13 cellular contexts compared by ENCODE assay signal in the genomic region with DNA sequence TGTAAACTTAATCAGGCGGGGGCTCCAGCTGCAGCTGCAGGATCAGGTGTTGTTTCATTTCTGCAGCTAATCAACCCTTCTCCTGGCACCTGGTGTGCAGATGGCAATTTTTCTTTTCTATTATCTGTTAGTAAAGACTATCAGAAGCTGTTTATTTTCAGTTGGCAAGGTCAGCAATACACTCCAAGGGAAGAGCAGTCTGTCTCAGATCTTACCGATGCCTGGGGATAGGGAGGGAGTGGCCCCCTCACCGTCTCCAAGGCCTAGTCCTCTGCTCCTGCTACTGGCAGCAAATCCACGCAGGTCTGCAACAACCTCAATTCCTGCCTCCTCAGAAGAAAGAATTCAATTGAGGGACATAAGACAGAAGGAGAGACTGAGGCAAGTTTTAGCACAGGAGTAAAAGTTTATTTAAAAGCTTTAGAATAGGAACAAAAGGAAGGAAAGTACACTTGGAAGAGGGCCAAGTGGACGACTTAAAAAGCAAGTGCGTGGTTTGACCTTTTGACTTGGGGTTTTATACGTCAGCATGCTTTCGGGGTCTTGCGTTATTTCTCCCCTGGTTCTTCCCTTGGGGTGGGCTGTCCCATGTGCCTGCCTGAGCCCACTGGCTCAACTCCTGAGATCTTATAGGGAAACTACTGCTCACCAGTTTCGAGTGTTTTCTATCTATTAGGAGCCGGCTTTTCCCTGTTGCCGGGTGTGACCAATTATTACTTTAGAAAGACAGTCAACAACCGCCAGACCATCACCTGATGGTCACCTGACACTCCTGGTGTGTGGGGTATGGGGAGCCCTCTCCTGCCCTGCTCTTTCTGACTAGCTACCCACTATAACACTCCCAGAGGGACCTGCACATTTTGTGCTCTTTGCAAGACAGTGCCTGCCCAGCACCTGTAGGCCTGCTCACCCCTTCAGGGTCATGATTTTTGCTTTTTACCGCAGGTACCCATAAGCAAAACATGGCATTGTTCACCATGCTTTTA. TPM values are rescaled to one million over a fixed set of nuclear protein-coding genes. Genes with fewer than 3 reads are reported as not detected.
DNase-seq lines count a peak whose midpoint lies in the region; ATAC-seq lines count a peak whose summit lies in the region.
"Had no signal": no experiment of that assay in that cellular context is flagged by ENCODE, and none has a peak within 500 bp of the region (broad histone marks: within the 10 kb centered on the region; RNA-seq: fewer than 3 reads in every experiment).

No MANE protein-coding gene starts in this region.

- H3K36me3 Mint-ChIP-seq in stimulated activated memory B cell treated with anti-CD40 and anti-IgM and Interleukin-4, amounts not matched to agents 10 μg/mL and 1 μg/mL and 100 μg/mL, for 72 hours, result no peaks in the 10 kb centered on the region
- no peaks in the 10 kb centered on the region for H3K36me3 Mint-ChIP-seq in activated CD8-positive, alpha-beta memory T cell treated with anti-CD3 and anti-CD28 coated beads, Interleukin-2, amount 10 ng/mL, durations not matched to agents 7 days and 5 days
- H3K36me3 Mint-ChIP-seq: activated naive CD4-positive, alpha-beta T cell treated with anti-CD3 and anti-CD28 coated beads, Interleukin-2, amount 10 ng/mL, durations not matched to agents 7 days and 5 days; IgD-negative memory B cell had no signal

- DNase-seq in NCI-H1092 treated with DMSO at 0.1 percent for 48 hours (lab: John Stamatoyannopoulos, UW) (peak; percentile 24), NCI-H1092 (lab: John Stamatoyannopoulos, UW) (no peak), NCI-H2081 (lab: John Stamatoyannopoulos, UW) (peak; percentile 47 to 86), SHP77 treated with DMSO at 0.1 percent for 48 hours (lab: John Stamatoyannopoulos, UW) (peak; percentile 4), GM03348 (ENCODE audit: low spot score) (no peak), OCI-M2 (lab: John Stamatoyannopoulos, UW; ENCODE audit: unreplicated experiment) (no peak)
- DNase-seq in activated CD8-positive, alpha-beta memory T cell treated with anti-CD3 and anti-CD28 coated beads, Interleukin-2, amount 10 ng/mL, durations not matched to agents 7 days and 5 days, result no peak
- DNase-seq: activated naive CD4-positive, alpha-beta T cell treated with anti-CD3 and anti-CD28 coated beads, Interleukin-2, amount 10 ng/mL, durations not matched to agents 7 days and 5 days; endodermal cell; thyroid gland had no signal

- no peak overlapping the region for H3K4me3 Mint-ChIP-seq in stimulated activated memory B cell treated with anti-CD40 and anti-IgM and Interleukin-4, amounts not matched to agents 10 μg/mL and 1 μg/mL and 100 μg/mL, for 72 hours
- no peak overlapping the region for H3K4me3 Mint-ChIP-seq in activated CD8-positive, alpha-beta memory T cell treated with anti-CD3 and anti-CD28 coated beads, Interleukin-2, amount 10 ng/mL, durations not matched to agents 7 days and 5 days
- H3K4me3 Mint-ChIP-seq: activated naive CD4-positive, alpha-beta T cell treated with anti-CD3 and anti-CD28 coated beads, Interleukin-2, amount 10 ng/mL, durations not matched to agents 7 days and 5 days; endodermal cell; IgD-negative memory B cell had no signal

- CTCF ChIA-PET in activated CD8-positive, alpha-beta memory T cell treated with anti-CD3 and anti-CD28 coated beads, Interleukin-2, amount 10 ng/mL, durations not matched to agents 7 days and 5 days (lab: Charles Lee), result interaction anchor here (1.0 to 2.1 kb wide), 5 partner anchors 10 to 73 kb away, joined by 3 to 6 read pairs (median 5); no protein-coding TSS in a partner anchor

- H3K27ac Mint-ChIP-seq in stimulated activated memory B cell treated with anti-CD40 and anti-IgM and Interleukin-4, amounts not matched to agents 10 μg/mL and 1 μg/mL and 100 μg/mL, for 72 hours, result peak overlapping the region; percentile 77
- H3K27ac Mint-ChIP-seq in activated CD8-positive, alpha-beta memory T cell treated with anti-CD3 and anti-CD28 coated beads, Interleukin-2, amount 10 ng/mL, durations not matched to agents 7 days and 5 days, result no peak overlapping the region
- H3K27ac Mint-ChIP-seq: activated naive CD4-positive, alpha-beta T cell treated with anti-CD3 and anti-CD28 coated beads, Interleukin-2, amount 10 ng/mL, durations not matched to agents 7 days and 5 days; endodermal cell; IgD-negative memory B cell had no signal

- peaks cover 18% of the 10 kb centered on the region for H3K4me1 Mint-ChIP-seq in stimulated activated memory B cell treated with anti-CD40 and anti-IgM and Interleukin-4, amounts not matched to agents 10 μg/mL and 1 μg/mL and 100 μg/mL, for 72 hours
- H3K4me1 Mint-ChIP-seq in activated CD8-positive, alpha-beta memory T cell treated with anti-CD3 and anti-CD28 coated beads, Interleukin-2, amount 10 ng/mL, durations not matched to agents 7 days and 5 days, result peaks cover 16% of the 10 kb centered on the region

- no peaks in the 10 kb centered on the region for H3K9me3 Mint-ChIP-seq in stimulated activated memory B cell treated with anti-CD40 and anti-IgM and Interleukin-4, amounts not matched to agents 10 μg/mL and 1 μg/mL and 100 μg/mL, for 72 hours
- no peaks in the 10 kb centered on the region for H3K9me3 Mint-ChIP-seq in activated CD8-positive, alpha-beta memory T cell treated with anti-CD3 and anti-CD28 coated beads, Interleukin-2, amount 10 ng/mL, durations not matched to agents 7 days and 5 days (ENCODE audit: low read depth)
- H3K9me3 Mint-ChIP-seq: activated naive CD4-positive, alpha-beta T cell treated with anti-CD3 and anti-CD28 coated beads, Interleukin-2, amount 10 ng/mL, durations not matched to agents 7 days and 5 days; endodermal cell; IgD-negative memory B cell had no signal

- peak; percentile 72 for ATAC-seq in stimulated activated memory B cell treated with anti-CD40 and anti-IgM and Interleukin-4, amounts not matched to agents 10 μg/mL and 1 μg/mL and 100 μg/mL, for 72 hours
- ATAC-seq in activated CD8-positive, alpha-beta memory T cell treated with anti-CD3 and anti-CD28 coated beads, Interleukin-2, amount 10 ng/mL, durations not matched to agents 7 days and 5 days, result no peak

- H3K27me3 Mint-ChIP-seq in stimulated activated memory B cell treated with anti-CD40 and anti-IgM and Interleukin-4, amounts not matched to agents 10 μg/mL and 1 μg/mL and 100 μg/mL, for 72 hours, result no peaks in the 10 kb centered on the region
- H3K27me3 Mint-ChIP-seq in activated CD8-positive, alpha-beta memory T cell treated with anti-CD3 and anti-CD28 coated beads, Interleukin-2, amount 10 ng/mL, durations not matched to agents 7 days and 5 days, result no peaks in the 10 kb centered on the region
- H3K27me3 Mint-ChIP-seq: IgD-negative memory B cell had no signal

RNA-seq across cellular contexts. Expression of gene CCRL2, which starts 9.4 kb away (rescaled TPM):
- total RNA-seq in activated CD8-positive, alpha-beta memory T cell treated with anti-CD3 and anti-CD28 coated beads, Interleukin-2, amount 10 ng/mL, durations not matched to agents 7 days and 5 days, result 10 to 100 TPM in 1 of 2 experiments, 1 to 10 TPM in 1; 10.0 to 11.9 TPM
- total RNA-seq: endodermal cell, SK-MEL-5 had no signal

RNA-seq across cellular contexts. Expression of gene CCR5, which starts 45.7 kb away (rescaled TPM):
- total RNA-seq in activated CD8-positive, alpha-beta memory T cell treated with anti-CD3 and anti-CD28 coated beads, Interleukin-2, amount 10 ng/mL, durations not matched to agents 7 days and 5 days, result 10 to 100 TPM; 87.0 to 99.8 TPM
- total RNA-seq: endodermal cell, SK-MEL-5 had no signal

RNA-seq across cellular contexts. Expression of gene LTF, which starts 48.3 kb away (rescaled TPM):
- total RNA-seq in activated CD8-positive, alpha-beta memory T cell treated with anti-CD3 and anti-CD28 coated beads, Interleukin-2, amount 10 ng/mL, durations not matched to agents 7 days and 5 days, result not detected

Comparison
In these comparisons a context has a peak if more than half of its experiments do, and no peak if none do; other contexts are left out.
1. DNase-seq: peak in NCI-H1092 treated with DMSO at 0.1 percent for 48 hours (single experiment), NCI-H2081 (2 of 2) and SHP77 treated with DMSO at 0.1 percent for 48 hours (single experiment); none in NCI-H1092 (single experiment), activated CD8-positive, alpha-beta memory T cell treated with anti-CD3 and anti-CD28 coated beads, Interleukin-2, amount 10 ng/mL, durations not matched to agents 7 days and 5 days (single experiment), GM03348 (single experiment) and OCI-M2 (single experiment).